ENCODE assay signal across 8 cellular contexts in genomic region chrX:105190252-105190853, GRCh38. TPM values are rescaled to one million over a fixed set of nuclear protein-coding genes. Genes with fewer than 3 reads are reported as not detected.
DNase-seq lines count a peak whose midpoint lies in the region; ATAC-seq and TF ChIP-seq lines count a peak whose summit lies in the region.

No MANE protein-coding gene starts in this region.

- no peaks in the 10 kb centered on the region for H3K36me3 ChIP-seq in gastrocnemius medialis

- in situ Hi-C loops in GM13977 (cut with MboI; ENCODE audit: low pct_unique_long_range_greater_than_20kb, low sequenced_read_pairs, unreplicated experiment): no loop called here
- in situ Hi-C loops in gastrocnemius medialis (cut with MboI; ENCODE audit: low sequenced_read_pairs in 4 of 4): no loop called here

- H3K4me1 ChIP-seq in foreskin keratinocyte (no peaks in the 10 kb centered on the region), gastrocnemius medialis (no peaks in the 10 kb centered on the region)

- H3K4me3 ChIP-seq in gastrocnemius medialis: no peak overlapping the region

- no peak overlapping the region for H3K27ac ChIP-seq in CD4-positive, alpha-beta T cell (ENCODE audit: low read depth, low read length)
- H3K27ac ChIP-seq in foreskin keratinocyte (no peak overlapping the region), gastrocnemius medialis (no peak overlapping the region)

- ATAC-seq in CD4-positive, alpha-beta T cell (ENCODE audit: poor library complexity): no peak
- ATAC-seq in foreskin keratinocyte (no peak), gastrocnemius medialis (no peak), GM18502 (IDR thresholded peaks at IDR 0.05; ENCODE audit: poor library complexity, unreplicated experiment) (no peak)

- no peaks in the 10 kb centered on the region for H3K9me3 ChIP-seq in CD4-positive, alpha-beta T cell (ENCODE audit: control insufficient read depth, low read length)
- no peaks in the 10 kb centered on the region for H3K9me3 ChIP-seq in gastrocnemius medialis

- no peaks in the 10 kb centered on the region for H3K9me3 Mint-ChIP-seq in CD4-positive, alpha-beta T cell

- CTCF ChIA-PET in CD4-positive, alpha-beta T cell (lab: Charles Lee): interaction anchor here (0.9 to 1.2 kb wide), 4 partner anchors 9 to 16 kb away, joined by 3 to 4 read pairs (median 4); no protein-coding TSS in a partner anchor

- no peaks in the 10 kb centered on the region for H3K27me3 ChIP-seq in CD4-positive, alpha-beta T cell (ENCODE audit: control insufficient read depth, insufficient read depth, low read length)
- H3K27me3 ChIP-seq in foreskin keratinocyte: no peaks in the 10 kb centered on the region
- no peaks in the 10 kb centered on the region for H3K27me3 ChIP-seq in gastrocnemius medialis

- no peak for DNase-seq in CD4-positive, alpha-beta T cell
- DNase-seq in GM13977 (ENCODE audit: low spot score): peak; percentile 23
- DNase-seq in RPMI8226: peak; percentile 27
- DNase-seq in foreskin keratinocyte: peak in 1 of 2 donors; percentile 13
- DNase-seq in gastrocnemius medialis: no peak
- no peak for DNase-seq in islet precursor cell
- no peak for DNase-seq in putamen (ENCODE audit: low spot score)

- no peak overlapping the region for H3K4me3 Mint-ChIP-seq in CD4-positive, alpha-beta T cell

- no peaks in the 10 kb centered on the region for H3K36me3 Mint-ChIP-seq in CD4-positive, alpha-beta T cell (ENCODE audit: low read depth)

- TF ChIP-seq POLR2A in gastrocnemius medialis (IDR thresholded peaks at IDR 0.05): no peak

- intact Hi-C loops in CD4-positive, alpha-beta T cell (cut with DNase I, micrococcal nuclease): no loop called here
- intact Hi-C loops in gastrocnemius medialis (cut with DNase I; ENCODE audit: low total_unique reads): no loop called here

- TF ChIP-seq CTCF in CD4-positive, alpha-beta T cell (IDR thresholded peaks at IDR 0.05): peak; percentile 53
- TF ChIP-seq CTCF in GM13977 (IDR thresholded peaks at IDR 0.05; ENCODE audit: extremely low read depth, insufficient read depth, missing control alignments) (peak; percentile 75), foreskin keratinocyte (conservative IDR thresholded peaks at IDR 0.05) (peak; percentile 74), gastrocnemius medialis (IDR thresholded peaks at IDR 0.05 in 4 of 5, conservative IDR thresholded peaks at IDR 0.05 in 1 of 5) (peak in 4 of 5 experiments; percentile 35 to 84 (median 52))

- POLR2A ChIA-PET in CD4-positive, alpha-beta T cell (lab: Charles Lee): no interaction called here

- H3K4me1 Mint-ChIP-seq in CD4-positive, alpha-beta T cell (ENCODE audit: low read depth): no peaks in the 10 kb centered on the region

- no peak overlapping the region for H3K27ac Mint-ChIP-seq in CD4-positive, alpha-beta T cell

- H3K27me3 Mint-ChIP-seq in CD4-positive, alpha-beta T cell: no peaks in the 10 kb centered on the region

RNA-seq across cellular contexts. Expression of gene TEX13A, which starts 30.1 kb away (rescaled TPM):
- total RNA-seq in CD4-positive, alpha-beta T cell: not detected
- total RNA-seq in foreskin keratinocyte (not detected in 2 replicates), gastrocnemius medialis (not detected)
- polyA plus RNA-seq in foreskin keratinocyte: not detected in 2 replicates

Comparison
In these comparisons a context has a peak if more than half of its experiments do, and no peak if none do; other contexts are left out.
1. DNase-seq: peak in GM13977 (single experiment) and RPMI8226 (single experiment); none in CD4-positive, alpha-beta T cell (0 of 10), gastrocnemius medialis (0 of 2), islet precursor cell (single experiment) and putamen (single experiment).
2. Peak in every context shown above with its lines, with median percentiles within 50 percentile points of each other: CTCF ChIP-seq.